8 cellular contexts compared by ENCODE assay signal in the genomic region with DNA sequence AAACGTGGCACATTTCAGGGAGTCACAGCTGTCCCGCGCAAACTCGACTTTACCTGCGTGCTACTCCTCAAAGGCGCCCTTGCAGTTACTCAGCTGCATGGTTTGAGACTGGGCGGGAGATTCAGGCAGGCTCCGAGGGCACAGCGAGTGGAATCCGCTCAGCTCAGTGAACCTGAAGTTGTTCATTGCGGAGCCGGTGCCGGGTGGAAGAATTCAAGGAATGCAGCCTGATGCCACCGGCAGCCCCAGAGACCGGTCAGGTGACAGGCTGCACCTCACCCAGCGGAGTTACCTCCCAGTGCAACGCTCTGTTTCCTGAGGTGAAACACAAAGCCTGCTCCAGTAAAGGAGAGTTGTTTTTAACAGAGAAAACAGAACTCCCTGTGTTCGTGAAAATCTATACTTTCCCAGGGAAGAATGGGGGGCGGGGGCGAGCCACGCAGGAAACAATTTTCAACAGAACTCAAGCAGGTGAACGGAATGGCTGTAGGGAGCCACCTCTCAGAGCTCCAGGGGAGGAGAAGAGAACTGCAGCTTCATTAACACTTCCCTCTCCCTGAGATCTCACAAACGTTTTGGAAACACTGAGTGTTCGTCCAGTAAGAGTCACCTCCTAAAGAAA.
DNase-seq lines count a peak whose midpoint lies in the region; ATAC-seq, FAIRE-seq and TF ChIP-seq lines count a peak whose summit lies in the region.

No MANE protein-coding gene starts in this region.

- peak overlapping the region; percentile 63 for H2AFZ ChIP-seq in parathyroid adenoma

- H3K27ac ChIP-seq in parathyroid adenoma = peak overlapping the region; percentile 72

- no peaks in the 10 kb centered on the region for H3K9me3 ChIP-seq in parathyroid adenoma (ENCODE audit: control insufficient read depth, low read length)

- peak overlapping the region; percentile 74 for H3K4me2 ChIP-seq in parathyroid adenoma (ENCODE audit: low read length)

- TF ChIP-seq CTCF in parathyroid adenoma (IDR thresholded peaks at IDR 0.05) = no peak
- TF ChIP-seq CTCF in GM10266 (IDR thresholded peaks at IDR 0.05; ENCODE audit: control insufficient read depth, insufficient read depth, low read depth, missing control alignments) = no peak

- FAIRE-seq in RCC 7860 (lab: Jason Lieb, UNC) = peak; percentile 89

- H3K79me2 ChIP-seq in parathyroid adenoma = no peaks in the 10 kb centered on the region

- H3K4me3 ChIP-seq in parathyroid adenoma (ENCODE audit: low read depth, low read length) = peak overlapping the region; percentile 41

- no peak for ATAC-seq in HG02981 (IDR thresholded peaks at IDR 0.05; ENCODE audit: unreplicated experiment)

- H3K4me1 ChIP-seq in parathyroid adenoma = peaks cover 11% of the 10 kb centered on the region

- H3K27me3 ChIP-seq in parathyroid adenoma (ENCODE audit: control insufficient read depth, insufficient read depth, low read length) = no peaks in the 10 kb centered on the region

- DNase-seq in DMS53 treated with DMSO at 0.1 percent for 48 hours (lab: John Stamatoyannopoulos, UW; ENCODE audit: unreplicated experiment) = peak; percentile 34
- DNase-seq in RCC 7860 (ENCODE audit: low spot score) = peak; percentile 81
- peak; percentile 87 for DNase-seq in glomerular visceral epithelial cell (ENCODE audit: extremely low spot score)
- no peak for DNase-seq in GM10266 (ENCODE audit: extremely low spot score)
- DNase-seq in MV-4-11 (lab: John Stamatoyannopoulos, UW) = no peak
- DNase-seq in UCSD-AML1 (lab: John Stamatoyannopoulos, UW; ENCODE audit: unreplicated experiment) = no peak

- H3K9ac ChIP-seq in parathyroid adenoma = no peak overlapping the region

- H3K36me3 ChIP-seq in parathyroid adenoma (ENCODE audit: control insufficient read depth, insufficient read depth, low read length) = no peaks in the 10 kb centered on the region

Comparison
In these comparisons a context has a peak if more than half of its experiments do, and no peak if none do; other contexts are left out.
1. DNase-seq: peak in DMS53 treated with DMSO at 0.1 percent for 48 hours (single experiment), RCC 7860 (single experiment) and glomerular visceral epithelial cell (single experiment); none in GM10266 (single experiment), MV-4-11 (single experiment) and UCSD-AML1 (single experiment).